ENCODE assay signal across 8 cellular contexts in genomic region chr15:68276668-68277067, GRCh38. TPM values are rescaled to one million over a fixed set of nuclear protein-coding genes. Genes with fewer than 3 reads are reported as not detected.
DNase-seq lines count a peak whose midpoint lies in the region; ATAC-seq and TF ChIP-seq lines count a peak whose summit lies in the region.

No MANE protein-coding gene starts in this region.

- H3K79me2 ChIP-seq in mesendoderm (ENCODE audit: control insufficient read depth, insufficient read depth, low read length) = peaks cover 27% of the 10 kb centered on the region

- H3K27ac ChIP-seq in heart left ventricle (peak overlapping the region; percentile 93 to 100 (median 98)), brain microvascular endothelial cell (peak overlapping the region; percentile 84), mesendoderm (ENCODE audit: low read depth, low read length) (peak overlapping the region; percentile 92), vagina (peak overlapping the region; percentile 99)

- peak overlapping the region; percentile 99 for H3K56ac ChIP-seq in mesendoderm (ENCODE audit: low read length)

- no peak overlapping the region for H3K18ac ChIP-seq in mesendoderm (ENCODE audit: low read length)

- TF ChIP-seq CTCF in heart left ventricle (IDR thresholded peaks at IDR 0.05) (no peak), brain microvascular endothelial cell (IDR thresholded peaks at IDR 0.05; ENCODE audit: low read depth, low read length, missing control alignments) (no peak), vagina (IDR thresholded peaks at IDR 0.05) (no peak)

- no peak overlapping the region for H2BK15ac ChIP-seq in mesendoderm (replicated peaks; ENCODE audit: low read depth)

- peaks cover 5% of the 10 kb centered on the region for H3K79me1 ChIP-seq in mesendoderm (ENCODE audit: low read length)

- 22 to 32% (median 29%) methylated on average over 3 of the region's 3 CpGs for WGBS in heart left ventricle, 4 donors
- no CpG with 5 or more reads among the region's 3 CpGs for WGBS in mesendoderm (ENCODE audit: extremely low coverage, insufficient coverage, low lambda C conversion rate)

- no peaks in the 10 kb centered on the region for H3K9me3 ChIP-seq in heart left ventricle
- H3K9me3 ChIP-seq in vagina = no peaks in the 10 kb centered on the region

- TF ChIP-seq POLR2A in heart left ventricle (IDR thresholded peaks at IDR 0.05) = no peak
- TF ChIP-seq POLR2A in vagina (IDR thresholded peaks at IDR 0.05) = no peak

- H3K4me1 ChIP-seq in heart left ventricle (peaks cover 6 to 77% (median 47%) of the 10 kb centered on the region in 12 donors), mesendoderm (ENCODE audit: control insufficient read depth, low read depth, low read length) (peaks cover 3% of the 10 kb centered on the region), vagina (peaks cover 57% of the 10 kb centered on the region)

- peak overlapping the region; percentile 79 for H3K4me2 ChIP-seq in mesendoderm (ENCODE audit: low read length)

- no peak overlapping the region for H3K23ac ChIP-seq in mesendoderm (ENCODE audit: low read length)

- in situ Hi-C loops in brain microvascular endothelial cell (cut with HindIII; ENCODE audit: low pct_ligation_motif_present, low sequenced_read_pairs) = no loop called here

- ATAC-seq in heart left ventricle (no peak), Right ventricle myocardium superior (ENCODE audit: poor library complexity) (no peak), GM21515 (IDR thresholded peaks at IDR 0.05; ENCODE audit: unreplicated experiment) (no peak), GM21825 (IDR thresholded peaks at IDR 0.05; ENCODE audit: unreplicated experiment) (no peak)

- H4K5ac ChIP-seq in mesendoderm (ENCODE audit: low read length) = peak overlapping the region; percentile 82

- DNase-seq in heart left ventricle (no peak), Right ventricle myocardium superior (no peak), brain microvascular endothelial cell (no peak), mesendoderm (no peak), vagina (ENCODE audit: extremely low spot score in 2 of 2) (no peak), amniotic stem cell (lab: John Stamatoyannopoulos, UW) (no peak)

- no peaks in the 10 kb centered on the region for H3K36me3 ChIP-seq in heart left ventricle
- no peaks in the 10 kb centered on the region for H3K36me3 ChIP-seq in brain microvascular endothelial cell (replicated peaks)
- no peaks in the 10 kb centered on the region for H3K36me3 ChIP-seq in mesendoderm (ENCODE audit: control insufficient read depth, insufficient read depth, low read length)
- H3K36me3 ChIP-seq in vagina = no peaks in the 10 kb centered on the region

- H3K9ac ChIP-seq in mesendoderm (ENCODE audit: low read length) = peak overlapping the region; percentile 96

- no peaks in the 10 kb centered on the region for H3K27me3 ChIP-seq in heart left ventricle
- no peaks in the 10 kb centered on the region for H3K27me3 ChIP-seq in brain microvascular endothelial cell (replicated peaks)
- no peaks in the 10 kb centered on the region for H3K27me3 ChIP-seq in mesendoderm (ENCODE audit: insufficient read depth, low read length, poor library complexity)
- H3K27me3 ChIP-seq in vagina = no peaks in the 10 kb centered on the region

- H2AK5ac ChIP-seq in mesendoderm (ENCODE audit: low read length) = no peak overlapping the region

- H3K4ac ChIP-seq in mesendoderm (ENCODE audit: low read depth, low read length) = no peak overlapping the region

- H3K4me3 ChIP-seq in heart left ventricle (peak overlapping the region; percentile 62 to 98 (median 82)), brain microvascular endothelial cell (ENCODE audit: low read depth, low read length) (peak overlapping the region; percentile 82), mesendoderm (ENCODE audit: low read length) (no peak overlapping the region), vagina (peak overlapping the region; percentile 82 to 91)

- H4K8ac ChIP-seq in mesendoderm (ENCODE audit: low read depth, low read length) = no peak overlapping the region

- no peak overlapping the region for H2BK5ac ChIP-seq in mesendoderm (ENCODE audit: low read length)

- intact Hi-C loops in heart left ventricle (cut with DNase I) (loop anchor here in 1 of 10 donors (2.0 kb wide), 1 partner anchor 20 kb away; no protein-coding TSS in a partner anchor), Right ventricle myocardium superior (cut with DNase I) (no loop called here), vagina (cut with DNase I) (no loop called here)

- H2BK120ac ChIP-seq in mesendoderm (ENCODE audit: low read depth, low read length) = no peak overlapping the region

RNA-seq across cellular contexts. Expression of gene FEM1B, which starts 0.9 kb away (rescaled TPM):
- 10 to 100 TPM; 30.2 to 94.0 (median 61.2) TPM for total RNA-seq in heart left ventricle
- polyA plus RNA-seq in heart left ventricle = 10 to 100 TPM in 1 of 2 donors, 1 to 10 TPM in 1; 9.3 to 52.7 TPM
- 40.8 TPM for total RNA-seq in Right ventricle myocardium superior
- 27.9 TPM for polyA plus RNA-seq in mesendoderm (2013, experiment 1 of 2)
- polyA plus RNA-seq in mesendoderm (2013, experiment 2 of 2) = 27.5 TPM
- total RNA-seq in vagina = 38.3 TPM

RNA-seq across cellular contexts. Expression of gene CLN6, which starts 47.1 kb away (rescaled TPM):
- total RNA-seq in heart left ventricle = 10 to 100 TPM in 3 of 9 donors, 1 to 10 TPM in 6; 5.6 to 24.1 (median 8.9) TPM
- polyA plus RNA-seq in heart left ventricle = 10 to 100 TPM in 1 of 2 donors, 1 to 10 TPM in 1; 8.6 to 19.0 TPM
- total RNA-seq in Right ventricle myocardium superior = 6.9 TPM
- 53.2 TPM for polyA plus RNA-seq in mesendoderm (2013, experiment 1 of 2)
- polyA plus RNA-seq in mesendoderm (2013, experiment 2 of 2) = 52.3 TPM
- total RNA-seq in vagina = 23.3 TPM
